In genomic region chr2:96120991-96121390, GRCh38 we compare ENCODE assay signal across 25 cellular contexts. TPM values are rescaled to one million over a fixed set of nuclear protein-coding genes. Genes with fewer than 3 reads are reported as not detected.
"Had no signal": no experiment of that assay in that cellular context is flagged by ENCODE, and none has a peak within 500 bp of the region (broad histone marks: within the 10 kb centered on the region; RNA-seq: fewer than 3 reads in every experiment).

No MANE protein-coding gene starts in this region.

- H3K4me1 ChIP-seq: prostate gland, upper lobe of right lung had no signal

- DNase-seq: dermis blood vessel endothelial cell; esophagus squamous epithelium; foreskin fibroblast; glutamatergic neuron; islet precursor cell; lower lobe of right lung; natural killer cell; occipital lobe; retina; right lobe of liver; stimulated activated CD4-positive, alpha-beta T cell treated with anti-CD3 and anti-CD28 coated beads, Interleukin-4, amount 100 ng/mL, for 24 hours; stimulated activated naive B cell treated with anti-CD40 and anti-IgM and Interleukin-4, amounts not matched to agents 10 μg/mL and 1 μg/mL and 100 μg/mL, for 72 hours; stimulated activated naive CD8-positive, alpha-beta T cell treated with anti-CD3 and anti-CD28 coated beads, Interleukin-15, amount 100 ng/mL, for 72 hours; testis; upper lobe of right lung had no signal

- H3K9ac ChIP-seq: parathyroid adenoma had no signal

- H3K79me2 ChIP-seq: parathyroid adenoma had no signal

- H3K36me3 ChIP-seq: esophagus squamous epithelium, gastroesophageal sphincter, left lung, lower lobe of right lung, prostate gland, right lobe of liver, tibial nerve, upper lobe of right lung, vagina had no signal

- H3K27me3 ChIP-seq: right lobe of liver, testis, vagina had no signal

- ATAC-seq: gastroesophageal sphincter; left lung; lower lobe of right lung; natural killer cell; right lobe of liver; stimulated activated naive CD8-positive, alpha-beta T cell treated with anti-CD3 and anti-CD28 coated beads, Interleukin-15, amount 100 ng/mL, for 72 hours; upper lobe of right lung had no signal

- H3K27ac ChIP-seq: esophagus squamous epithelium, gastroesophageal sphincter, left lung, lower lobe of right lung, parathyroid adenoma, prostate gland, right lobe of liver, testis, tibial nerve, upper lobe of right lung, vagina had no signal

- H3K4me3 ChIP-seq: esophagus squamous epithelium, gastroesophageal sphincter, left lung, lower lobe of right lung, prostate gland, right lobe of liver, testis, tibial nerve, upper lobe of right lung, vagina had no signal

- H2AFZ ChIP-seq: parathyroid adenoma had no signal

- H3K9me3 ChIP-seq: esophagus squamous epithelium, gastroesophageal sphincter, left lung, lower lobe of right lung, prostate gland, right lobe of liver, testis, tibial nerve, upper lobe of right lung, vagina had no signal

RNA-seq across cellular contexts. Expression of gene ADRA2B, which starts 4.6 kb away (rescaled TPM):
- total RNA-seq: myocyte, occipital lobe had no signal

RNA-seq across cellular contexts. Expression of gene ASTL, which starts 17.3 kb away (rescaled TPM):
- total RNA-seq: dermis blood vessel endothelial cell, epithelial cell of proximal tubule, gastroesophageal sphincter, left lung, lower lobe of right lung, mucosa of gallbladder, myocyte, neural crest cell, occipital lobe, right lobe of liver, upper lobe of right lung, vagina had no signal
